In the genomic region with DNA sequence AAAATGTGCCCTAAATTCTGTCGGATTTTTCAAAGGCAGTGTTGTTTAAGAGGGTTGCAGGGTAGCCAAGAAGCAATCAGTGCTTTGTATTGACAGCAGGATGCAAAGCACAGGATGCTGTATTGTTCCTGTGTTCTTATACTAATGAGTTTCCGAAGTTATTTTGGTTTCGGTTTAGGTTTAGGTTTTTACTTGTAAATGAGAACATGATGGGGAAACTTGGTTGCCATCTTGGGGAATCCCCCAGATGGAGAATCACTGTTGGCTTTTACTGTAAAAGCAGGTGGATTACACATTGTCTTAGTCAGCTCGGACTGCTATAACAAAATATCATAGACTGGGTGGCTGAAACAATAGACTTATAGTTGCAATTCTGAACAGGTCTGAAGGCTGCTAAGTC, we compare ENCODE assay signal across 11 cellular contexts.
DNase-seq lines count a peak whose midpoint lies in the region; ATAC-seq and TF ChIP-seq lines count a peak whose summit lies in the region.
"Had no signal": no experiment of that assay in that cellular context is flagged by ENCODE, and none has a peak within 500 bp of the region (broad histone marks: within the 10 kb centered on the region; RNA-seq: fewer than 3 reads in every experiment).

No MANE protein-coding gene starts in this region.

- no peaks in the 10 kb centered on the region for H3K36me3 Mint-ChIP-seq in activated T-cell treated with anti-CD3 and anti-CD28 coated beads, Interleukin-2, amount 50 U/mL, for 4 hours (ENCODE audit: insufficient read depth)

- H3K27me3 Mint-ChIP-seq in activated T-cell treated with anti-CD3 and anti-CD28 coated beads, Interleukin-2, amount 50 U/mL, for 4 hours (ENCODE audit: low read depth) = no peaks in the 10 kb centered on the region

- H3K9ac ChIP-seq in iPS-20b (ENCODE audit: low read depth, low read length) = peak overlapping the region; percentile 19; the same call in 1 of the 2 replicates
- no peak overlapping the region for H3K9ac ChIP-seq in colonic mucosa (ENCODE audit: low read depth in 2 of 2, low read length in 2 of 2)

- H3K4me1 Mint-ChIP-seq in activated T-cell treated with anti-CD3 and anti-CD28 coated beads, Interleukin-2, amount 50 U/mL, for 4 hours (ENCODE audit: low read depth) = peaks cover 12% of the 10 kb centered on the region

- peak; percentile 62 to 64 for ATAC-seq in activated T-cell treated with anti-CD3 and anti-CD28 coated beads, Interleukin-2, amount 50 U/mL, for 4 hours
- ATAC-seq in GM21786 (IDR thresholded peaks at IDR 0.05; ENCODE audit: unreplicated experiment) = peak; percentile 93
- ATAC-seq in HG03354 (IDR thresholded peaks at IDR 0.05; ENCODE audit: poor library complexity, severe bottlenecking, unreplicated experiment) = peak; percentile 93
- ATAC-seq: left lobe of liver had no signal

- no peak for DNase-seq in activated T-cell treated with anti-CD3 and anti-CD28 coated beads, Interleukin-2, amount 50 U/mL, for 4 hours
- no peak for DNase-seq in activated T-cell treated with anti-CD3 and anti-CD28 coated beads, Interleukin-2, amount 50 U/mL, for 1 hour
- DNase-seq in colonic mucosa (no peak), SKM-1 treated with dmso at 0.1 percent for 144 hours (lab: John Stamatoyannopoulos, UW; ENCODE audit: unreplicated experiment) (no peak), NCI-H774 (lab: John Stamatoyannopoulos, UW) (no peak)
- DNase-seq: NCI-H446 had no signal

- H3K9me3 ChIP-seq in iPS-20b (ENCODE audit: insufficient read depth, low read depth, low read length) = no peaks in the 10 kb centered on the region
- no peaks in the 10 kb centered on the region for H3K9me3 ChIP-seq in colonic mucosa
- H3K9me3 ChIP-seq: right atrium auricular region had no signal

- H3K9me3 Mint-ChIP-seq in activated T-cell treated with anti-CD3 and anti-CD28 coated beads, Interleukin-2, amount 50 U/mL, for 4 hours = peaks cover 10% of the 10 kb centered on the region

- TF ChIP-seq CTCF in colonic mucosa (IDR thresholded peaks at IDR 0.05) = no peak

- H3K4me3 Mint-ChIP-seq in activated T-cell treated with anti-CD3 and anti-CD28 coated beads, Interleukin-2, amount 50 U/mL, for 4 hours = no peak overlapping the region

- no peaks in the 10 kb centered on the region for H3K36me3 ChIP-seq in iPS-20b (ENCODE audit: insufficient read depth, low read depth, low read length)
- H3K36me3 ChIP-seq in colonic mucosa = no peaks in the 10 kb centered on the region
- H3K36me3 ChIP-seq: right atrium auricular region had no signal

- H3K27ac ChIP-seq in iPS-20b (ENCODE audit: low read length) (peak overlapping the region; percentile 15), colonic mucosa (no peak overlapping the region)
- H3K27ac ChIP-seq: right atrium auricular region had no signal

- no peaks in the 10 kb centered on the region for H3K27me3 ChIP-seq in iPS-20b (ENCODE audit: insufficient read depth, low read length)
- H3K27me3 ChIP-seq in colonic mucosa = no peaks in the 10 kb centered on the region
- H3K27me3 ChIP-seq: right atrium auricular region had no signal

- H3K4me1 ChIP-seq in iPS-20b (ENCODE audit: insufficient read depth, low read length) (peaks cover 40% of the 10 kb centered on the region), colonic mucosa (no peaks in the 10 kb centered on the region)
- H3K4me1 ChIP-seq: right atrium auricular region had no signal

- H3K4me3 ChIP-seq in iPS-20b (ENCODE audit: low read length) (peak overlapping the region; percentile 27; the same call in 1 of the 2 replicates), colonic mucosa (no peak overlapping the region)
- H3K4me3 ChIP-seq: right atrium auricular region had no signal

- intact Hi-C loops in colonic mucosa (cut with DNase I) = no loop called here
